ENCODE assay signal across 11 cellular contexts in genomic region chr19:9865732-9866627, GRCh38.
DNase-seq lines count a peak whose midpoint lies in the region; ATAC-seq and TF ChIP-seq lines count a peak whose summit lies in the region.
"Had no signal": no experiment of that assay in that cellular context is flagged by ENCODE, and none has a peak within 500 bp of the region (broad histone marks: within the 10 kb centered on the region; RNA-seq: fewer than 3 reads in every experiment).

No MANE protein-coding gene starts in this region.

- POLR2A ChIA-PET in RWPE1 (lab: Yijun Ruan, JAX; ENCODE audit: low non-redundant PET), result no interaction called here

- peaks cover 5% of the 10 kb centered on the region for H3K4me1 ChIP-seq in NT2/D1 (ENCODE audit: insufficient read depth, insufficient read length)
- H3K4me1 ChIP-seq: lower lobe of right lung had no signal

- DNase-seq in activated T-cell treated with anti-CD3 and anti-CD28 coated beads for 1 hour (ENCODE audit: low read depth) (peak; percentile 14), NT2/D1 (ENCODE audit: low read depth, low spot score) (peak; percentile 32), RWPE1 (ENCODE audit: low spot score) (no peak), NOMO-1 (lab: John Stamatoyannopoulos, UW; ENCODE audit: unreplicated experiment in 2 of 2) (no peak)
- DNase-seq in activated T-cell treated with anti-CD3 and anti-CD28 coated beads, Interleukin-2, amount 50 U/mL, for 48 hours, result no peak
- peak in 1 of 2 donors; percentile 45 for DNase-seq in central memory CD8-positive, alpha-beta T cell (ENCODE audit: low spot score in 2 of 2)
- DNase-seq in stimulated activated naive CD8-positive, alpha-beta T cell treated with anti-CD3 and anti-CD28 coated beads, Interleukin-15, Interleukin-2, amounts not matched to agents 100 U/mL and 50 U/mL, for 24 hours, result no peak
- DNase-seq: activated CD8-positive, alpha-beta memory T cell treated with anti-CD3 and anti-CD28 coated beads for 24 hours; lower lobe of right lung; SIG-M5 had no signal

- H3K9ac ChIP-seq in NT2/D1 (ENCODE audit: insufficient read length, low read depth), result no peak overlapping the region

- H3K9me3 ChIP-seq in NT2/D1 (ENCODE audit: insufficient read depth, low read length), result no peaks in the 10 kb centered on the region
- H3K9me3 ChIP-seq: lower lobe of right lung had no signal

- no peak overlapping the region for H3K27ac ChIP-seq in RWPE1
- H3K27ac ChIP-seq: lower lobe of right lung had no signal

- no peak overlapping the region for H3K4me3 ChIP-seq in NT2/D1 (ENCODE audit: insufficient read length, low read depth)
- H3K4me3 ChIP-seq: lower lobe of right lung had no signal

- TF ChIP-seq CTCF in RWPE1 (conservative IDR thresholded peaks at IDR 0.05; ENCODE audit: low read depth), result no peak

- H3K4me1 Mint-ChIP-seq in central memory CD8-positive, alpha-beta T cell, result peaks cover 52% of the 10 kb centered on the region

- no peaks in the 10 kb centered on the region for H3K27me3 ChIP-seq in NT2/D1 (ENCODE audit: insufficient read depth, insufficient read length)

- peak overlapping the region; percentile 55 for H3K4me3 Mint-ChIP-seq in central memory CD8-positive, alpha-beta T cell

- peak; percentile 95 for ATAC-seq in central memory CD8-positive, alpha-beta T cell (replicated peaks; ENCODE audit: extremely low read depth, poor library complexity, severe bottlenecking)
- peak; percentile 35 for ATAC-seq in stimulated activated naive CD8-positive, alpha-beta T cell treated with anti-CD3 and anti-CD28 coated beads, Interleukin-15, Interleukin-2, amounts not matched to agents 100 U/mL and 50 U/mL, for 24 hours
- ATAC-seq in HG03095 (IDR thresholded peaks at IDR 0.05; ENCODE audit: unreplicated experiment), result no peak
- ATAC-seq: lower lobe of right lung had no signal

- H3K27me3 Mint-ChIP-seq in central memory CD8-positive, alpha-beta T cell, result no peaks in the 10 kb centered on the region

- no peak overlapping the region for H3K27ac Mint-ChIP-seq in central memory CD8-positive, alpha-beta T cell (ENCODE audit: low read depth)

- peaks cover 5% of the 10 kb centered on the region for H3K36me3 Mint-ChIP-seq in central memory CD8-positive, alpha-beta T cell (ENCODE audit: insufficient read depth)

- no peaks in the 10 kb centered on the region for H3K36me3 ChIP-seq in NT2/D1 (ENCODE audit: insufficient read depth, insufficient read length, low read length)
- H3K36me3 ChIP-seq: lower lobe of right lung had no signal

- H3K9me3 Mint-ChIP-seq in central memory CD8-positive, alpha-beta T cell, result no peaks in the 10 kb centered on the region

- CTCF ChIA-PET in RWPE1 (lab: Yijun Ruan, JAX), result no interaction called here

Comparison
In these comparisons a context has a peak if more than half of its experiments do, and no peak if none do; other contexts are left out.
1. DNase-seq: peak in activated T-cell treated with anti-CD3 and anti-CD28 coated beads for 1 hour (single experiment) and NT2/D1 (single experiment); none in activated T-cell treated with anti-CD3 and anti-CD28 coated beads, Interleukin-2, amount 50 U/mL, for 48 hours (0 of 2), stimulated activated naive CD8-positive, alpha-beta T cell treated with anti-CD3 and anti-CD28 coated beads, Interleukin-15, Interleukin-2, amounts not matched to agents 100 U/mL and 50 U/mL, for 24 hours (single experiment), RWPE1 (single experiment) and NOMO-1 (0 of 2).